1 cellular context compared by ENCODE assay signal in the genomic region with DNA sequence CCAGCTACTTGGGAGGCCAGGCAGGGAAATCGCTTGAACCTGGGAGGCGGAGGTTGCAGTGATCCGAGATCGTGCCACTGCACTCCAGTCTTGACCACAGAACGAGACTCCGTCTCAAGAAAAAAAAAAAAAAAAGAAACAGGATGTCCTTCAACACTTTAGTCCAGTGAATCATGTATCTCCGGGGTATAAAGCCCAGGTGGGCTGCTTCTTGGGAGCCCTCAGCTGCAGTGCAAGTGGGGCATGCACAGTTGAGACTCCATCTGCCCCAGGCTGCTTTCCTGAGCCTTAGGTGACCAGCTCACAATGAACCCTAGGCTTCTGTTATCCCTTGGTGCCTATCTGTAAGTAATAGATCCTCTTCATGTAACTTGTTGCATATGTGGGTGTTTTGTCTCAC.
TF ChIP-seq lines count a peak whose summit lies in the region.

No MANE protein-coding gene starts in this region.

TF ChIP-seq in K562, 482 proteins besides CTCF, POLR2A, EP300 and RAD21:
- TF ChIP-seq ZNF224 (CRISPR knock-in tag; IDR thresholded peaks at IDR 0.05) (peak; percentile 100), NFYB (IDR thresholded peaks at IDR 0.05; ENCODE audit: extremely low read depth, insufficient read length) (no peak), ZNF512 (tag; IDR thresholded peaks at IDR 0.05) (no peak), ZNF830 (CRISPR knock-in tag; IDR thresholded peaks at IDR 0.05) (no peak)
TF ChIP-seq in K562: peak in this region for 1.
